1 cellular context compared by ENCODE assay signal in genomic region chr18:4854664-4855063, GRCh38.
TF ChIP-seq lines count a peak whose summit lies in the region.

No MANE protein-coding gene starts in this region.

TF ChIP-seq in H1, 55 proteins besides CTCF, POLR2A, EP300 and RAD21 (continued from another document):
- TF ChIP-seq, protein P1, sequence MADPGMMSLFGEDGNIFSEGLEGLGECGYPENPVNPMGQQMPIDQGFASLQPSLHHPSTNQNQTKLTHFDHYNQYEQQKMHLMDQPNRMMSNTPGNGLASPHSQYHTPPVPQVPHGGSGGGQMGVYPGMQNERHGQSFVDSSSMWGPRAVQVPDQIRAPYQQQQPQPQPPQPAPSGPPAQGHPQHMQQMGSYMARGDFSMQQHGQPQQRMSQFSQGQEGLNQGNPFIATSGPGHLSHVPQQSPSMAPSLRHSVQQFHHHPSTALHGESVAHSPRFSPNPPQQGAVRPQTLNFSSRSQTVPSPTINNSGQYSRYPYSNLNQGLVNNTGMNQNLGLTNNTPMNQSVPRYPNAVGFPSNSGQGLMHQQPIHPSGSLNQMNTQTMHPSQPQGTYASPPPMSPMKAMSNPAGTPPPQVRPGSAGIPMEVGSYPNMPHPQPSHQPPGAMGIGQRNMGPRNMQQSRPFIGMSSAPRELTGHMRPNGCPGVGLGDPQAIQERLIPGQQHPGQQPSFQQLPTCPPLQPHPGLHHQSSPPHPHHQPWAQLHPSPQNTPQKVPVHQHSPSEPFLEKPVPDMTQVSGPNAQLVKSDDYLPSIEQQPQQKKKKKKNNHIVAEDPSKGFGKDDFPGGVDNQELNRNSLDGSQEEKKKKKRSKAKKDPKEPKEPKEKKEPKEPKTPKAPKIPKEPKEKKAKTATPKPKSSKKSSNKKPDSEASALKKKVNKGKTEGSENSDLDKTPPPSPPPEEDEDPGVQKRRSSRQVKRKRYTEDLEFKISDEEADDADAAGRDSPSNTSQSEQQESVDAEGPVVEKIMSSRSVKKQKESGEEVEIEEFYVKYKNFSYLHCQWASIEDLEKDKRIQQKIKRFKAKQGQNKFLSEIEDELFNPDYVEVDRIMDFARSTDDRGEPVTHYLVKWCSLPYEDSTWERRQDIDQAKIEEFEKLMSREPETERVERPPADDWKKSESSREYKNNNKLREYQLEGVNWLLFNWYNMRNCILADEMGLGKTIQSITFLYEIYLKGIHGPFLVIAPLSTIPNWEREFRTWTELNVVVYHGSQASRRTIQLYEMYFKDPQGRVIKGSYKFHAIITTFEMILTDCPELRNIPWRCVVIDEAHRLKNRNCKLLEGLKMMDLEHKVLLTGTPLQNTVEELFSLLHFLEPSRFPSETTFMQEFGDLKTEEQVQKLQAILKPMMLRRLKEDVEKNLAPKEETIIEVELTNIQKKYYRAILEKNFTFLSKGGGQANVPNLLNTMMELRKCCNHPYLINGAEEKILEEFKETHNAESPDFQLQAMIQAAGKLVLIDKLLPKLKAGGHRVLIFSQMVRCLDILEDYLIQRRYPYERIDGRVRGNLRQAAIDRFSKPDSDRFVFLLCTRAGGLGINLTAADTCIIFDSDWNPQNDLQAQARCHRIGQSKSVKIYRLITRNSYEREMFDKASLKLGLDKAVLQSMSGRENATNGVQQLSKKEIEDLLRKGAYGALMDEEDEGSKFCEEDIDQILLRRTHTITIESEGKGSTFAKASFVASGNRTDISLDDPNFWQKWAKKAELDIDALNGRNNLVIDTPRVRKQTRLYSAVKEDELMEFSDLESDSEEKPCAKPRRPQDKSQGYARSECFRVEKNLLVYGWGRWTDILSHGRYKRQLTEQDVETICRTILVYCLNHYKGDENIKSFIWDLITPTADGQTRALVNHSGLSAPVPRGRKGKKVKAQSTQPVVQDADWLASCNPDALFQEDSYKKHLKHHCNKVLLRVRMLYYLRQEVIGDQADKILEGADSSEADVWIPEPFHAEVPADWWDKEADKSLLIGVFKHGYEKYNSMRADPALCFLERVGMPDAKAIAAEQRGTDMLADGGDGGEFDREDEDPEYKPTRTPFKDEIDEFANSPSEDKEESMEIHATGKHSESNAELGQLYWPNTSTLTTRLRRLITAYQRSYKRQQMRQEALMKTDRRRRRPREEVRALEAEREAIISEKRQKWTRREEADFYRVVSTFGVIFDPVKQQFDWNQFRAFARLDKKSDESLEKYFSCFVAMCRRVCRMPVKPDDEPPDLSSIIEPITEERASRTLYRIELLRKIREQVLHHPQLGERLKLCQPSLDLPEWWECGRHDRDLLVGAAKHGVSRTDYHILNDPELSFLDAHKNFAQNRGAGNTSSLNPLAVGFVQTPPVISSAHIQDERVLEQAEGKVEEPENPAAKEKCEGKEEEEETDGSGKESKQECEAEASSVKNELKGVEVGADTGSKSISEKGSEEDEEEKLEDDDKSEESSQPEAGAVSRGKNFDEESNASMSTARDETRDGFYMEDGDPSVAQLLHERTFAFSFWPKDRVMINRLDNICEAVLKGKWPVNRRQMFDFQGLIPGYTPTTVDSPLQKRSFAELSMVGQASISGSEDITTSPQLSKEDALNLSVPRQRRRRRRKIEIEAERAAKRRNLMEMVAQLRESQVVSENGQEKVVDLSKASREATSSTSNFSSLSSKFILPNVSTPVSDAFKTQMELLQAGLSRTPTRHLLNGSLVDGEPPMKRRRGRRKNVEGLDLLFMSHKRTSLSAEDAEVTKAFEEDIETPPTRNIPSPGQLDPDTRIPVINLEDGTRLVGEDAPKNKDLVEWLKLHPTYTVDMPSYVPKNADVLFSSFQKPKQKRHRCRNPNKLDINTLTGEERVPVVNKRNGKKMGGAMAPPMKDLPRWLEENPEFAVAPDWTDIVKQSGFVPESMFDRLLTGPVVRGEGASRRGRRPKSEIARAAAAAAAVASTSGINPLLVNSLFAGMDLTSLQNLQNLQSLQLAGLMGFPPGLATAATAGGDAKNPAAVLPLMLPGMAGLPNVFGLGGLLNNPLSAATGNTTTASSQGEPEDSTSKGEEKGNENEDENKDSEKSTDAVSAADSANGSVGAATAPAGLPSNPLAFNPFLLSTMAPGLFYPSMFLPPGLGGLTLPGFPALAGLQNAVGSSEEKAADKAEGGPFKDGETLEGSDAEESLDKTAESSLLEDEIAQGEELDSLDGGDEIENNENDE (IDR thresholded peaks at IDR 0.05; ENCODE audit: insufficient replicate concordance, low read length) = peak; percentile 81
- peak; percentile 93 for TF ChIP-seq NANOG (IDR thresholded peaks at IDR 0.05; ENCODE audit: insufficient read depth, low read depth, low read length, poor library complexity, severe bottlenecking)
- TF ChIP-seq, protein P2, sequence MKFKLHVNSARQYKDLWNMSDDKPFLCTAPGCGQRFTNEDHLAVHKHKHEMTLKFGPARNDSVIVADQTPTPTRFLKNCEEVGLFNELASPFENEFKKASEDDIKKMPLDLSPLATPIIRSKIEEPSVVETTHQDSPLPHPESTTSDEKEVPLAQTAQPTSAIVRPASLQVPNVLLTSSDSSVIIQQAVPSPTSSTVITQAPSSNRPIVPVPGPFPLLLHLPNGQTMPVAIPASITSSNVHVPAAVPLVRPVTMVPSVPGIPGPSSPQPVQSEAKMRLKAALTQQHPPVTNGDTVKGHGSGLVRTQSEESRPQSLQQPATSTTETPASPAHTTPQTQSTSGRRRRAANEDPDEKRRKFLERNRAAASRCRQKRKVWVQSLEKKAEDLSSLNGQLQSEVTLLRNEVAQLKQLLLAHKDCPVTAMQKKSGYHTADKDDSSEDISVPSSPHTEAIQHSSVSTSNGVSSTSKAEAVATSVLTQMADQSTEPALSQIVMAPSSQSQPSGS (IDR thresholded peaks at IDR 0.05; ENCODE audit: low read length) = peak; percentile 62; the same call in 1 of the 2 replicates
- TF ChIP-seq, protein P3, sequence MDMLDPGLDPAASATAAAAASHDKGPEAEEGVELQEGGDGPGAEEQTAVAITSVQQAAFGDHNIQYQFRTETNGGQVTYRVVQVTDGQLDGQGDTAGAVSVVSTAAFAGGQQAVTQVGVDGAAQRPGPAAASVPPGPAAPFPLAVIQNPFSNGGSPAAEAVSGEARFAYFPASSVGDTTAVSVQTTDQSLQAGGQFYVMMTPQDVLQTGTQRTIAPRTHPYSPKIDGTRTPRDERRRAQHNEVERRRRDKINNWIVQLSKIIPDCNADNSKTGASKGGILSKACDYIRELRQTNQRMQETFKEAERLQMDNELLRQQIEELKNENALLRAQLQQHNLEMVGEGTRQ (IDR thresholded peaks at IDR 0.05; ENCODE audit: low read length) = no peak
